23 cellular contexts compared by ENCODE assay signal in genomic region chr6:155770856-155771255, GRCh38.
"Had no signal": no experiment of that assay in that cellular context is flagged by ENCODE, and none has a peak within 500 bp of the region (broad histone marks: within the 10 kb centered on the region; RNA-seq: fewer than 3 reads in every experiment).

No MANE protein-coding gene starts in this region.

- H3K9me3 ChIP-seq: gastrocnemius medialis, mucosa of descending colon had no signal

- H3K36me3 ChIP-seq: esophagus muscularis mucosa, gastrocnemius medialis, heart right ventricle, left lung, lower lobe of right lung had no signal

- DNase-seq: dermis blood vessel endothelial cell; dorsolateral prefrontal cortex; effector CD4-positive, alpha-beta T cell; effector memory CD4-positive, alpha-beta T cell; foreskin keratinocyte; gastrocnemius medialis; glutamatergic neuron; head of caudate nucleus; heart right ventricle; hippocampal formation; left cardiac atrium; left lung; left ventricle myocardium superior; lower lobe of right lung; mesenchymal stem cell; mucosa of descending colon; naive B cell had no signal

- FAIRE-seq: colon, endothelial cell of umbilical vein, islet of Langerhans, keratinocyte had no signal

- H3K27ac ChIP-seq: coronary artery, dorsolateral prefrontal cortex, esophagus muscularis mucosa, foreskin keratinocyte, gastrocnemius medialis, heart right ventricle, left lung, lower lobe of right lung had no signal

- H3K4me1 ChIP-seq: esophagus muscularis mucosa, foreskin keratinocyte, gastrocnemius medialis, heart right ventricle, left lung, lower lobe of right lung had no signal

- ATAC-seq: foreskin keratinocyte, gastrocnemius medialis, heart right ventricle, left cardiac atrium, left lung, left ventricle myocardium superior, lower lobe of right lung, mucosa of descending colon had no signal

- H3K27me3 ChIP-seq: dorsolateral prefrontal cortex, esophagus muscularis mucosa, foreskin keratinocyte, gastrocnemius medialis, heart right ventricle, left lung had no signal

- H3K4me3 ChIP-seq: coronary artery, dorsolateral prefrontal cortex, esophagus muscularis mucosa, gastrocnemius medialis, heart right ventricle, left lung, lower lobe of right lung, mucosa of descending colon had no signal
